20 cellular contexts compared by ENCODE assay signal in genomic region chr7:12801107-12801506, GRCh38.
DNase-seq lines count a peak whose midpoint lies in the region; ATAC-seq and TF ChIP-seq lines count a peak whose summit lies in the region.
"Had no signal": no experiment of that assay in that cellular context is flagged by ENCODE, and none has a peak within 500 bp of the region (broad histone marks: within the 10 kb centered on the region; RNA-seq: fewer than 3 reads in every experiment).

No MANE protein-coding gene starts in this region.

- no peak overlapping the region for H3K14ac ChIP-seq in IMR-90 (replicated peaks; ENCODE audit: low read depth, low read length)

- H3K27ac ChIP-seq in IMR-90 (ENCODE audit: insufficient read depth, low read length) (no peak overlapping the region), breast epithelium (peak overlapping the region; percentile 20 to 73), stomach (peak overlapping the region; percentile 36 to 73 (median 70))
- H3K27ac ChIP-seq: ascending aorta, gastrocnemius medialis, sigmoid colon had no signal

- no peaks in the 10 kb centered on the region for H3K27me3 ChIP-seq in IMR-90 (ENCODE audit: control insufficient read depth, insufficient read depth, low read length)
- no peaks in the 10 kb centered on the region for H3K27me3 ChIP-seq in breast epithelium
- H3K27me3 ChIP-seq in stomach: no peaks in the 10 kb centered on the region
- H3K27me3 ChIP-seq in H7 (ENCODE audit: control insufficient read depth, insufficient read depth, low read length): no peaks in the 10 kb centered on the region
- H3K27me3 ChIP-seq: ascending aorta, gastrocnemius medialis, sigmoid colon, uterus had no signal

- H2AK5ac ChIP-seq in IMR-90 (ENCODE audit: low read depth, low read length): no peak overlapping the region

- no peak for ATAC-seq in IMR-90 (ENCODE audit: low read depth)
- no peak for ATAC-seq in SK-N-SH treated with all-trans-retinoic acid at 6 μM for 48 hours
- ATAC-seq: activated T-cell treated with anti-CD3 and anti-CD28 coated beads, Interleukin-2, amount 50 U/mL, for 4 hours; gastrocnemius medialis; left lobe of liver had no signal

- no peak for TF ChIP-seq EP300 in stomach (IDR thresholded peaks at IDR 0.05)

- in situ Hi-C loops in IMR-90 (cut with MboI; ENCODE audit: low sequenced_read_pairs): no loop called here

- H3K4me1 ChIP-seq in IMR-90 (ENCODE audit: control insufficient read depth, insufficient read depth, low read length): no peaks in the 10 kb centered on the region
- no peaks in the 10 kb centered on the region for H3K4me1 ChIP-seq in breast epithelium
- peaks cover 6 to 23% (median 11%) of the 10 kb centered on the region in 4 donors for H3K4me1 ChIP-seq in stomach
- H3K4me1 ChIP-seq: ascending aorta, gastrocnemius medialis, uterus had no signal

- H3K56ac ChIP-seq in IMR-90 (ENCODE audit: extremely low read depth, insufficient read depth, low read length): no peak overlapping the region

- no peak overlapping the region for H4K91ac ChIP-seq in IMR-90 (ENCODE audit: insufficient read depth, low read depth, low read length)

- dilution Hi-C loops in IMR-90 (cut with HindIII; ENCODE audit: low sequenced_read_pairs, unreplicated experiment): no loop called here

- no peak overlapping the region for H4K8ac ChIP-seq in IMR-90 (ENCODE audit: low read depth in 2 of 2, low read length in 2 of 2)

- H2BK5ac ChIP-seq in IMR-90 (ENCODE audit: low read depth, low read length, poor library complexity, severe bottlenecking): no peak overlapping the region

- H3K9ac ChIP-seq in IMR-90 (ENCODE audit: low read depth, low read length): no peak overlapping the region

- TF ChIP-seq POLR2A in IMR-90 (IDR thresholded peaks at IDR 0.05; ENCODE audit: low read depth, low read length) (no peak), breast epithelium (IDR thresholded peaks at IDR 0.05) (no peak), stomach (IDR thresholded peaks at IDR 0.05) (no peak)

- H3K36me3 ChIP-seq in IMR-90 (ENCODE audit: control insufficient read depth, insufficient read depth, low read length): no peaks in the 10 kb centered on the region
- no peaks in the 10 kb centered on the region for H3K36me3 ChIP-seq in breast epithelium
- no peaks in the 10 kb centered on the region for H3K36me3 ChIP-seq in stomach
- H3K36me3 ChIP-seq in H7 (replicated peaks; ENCODE audit: control insufficient read depth, insufficient read depth, low read length): no peaks in the 10 kb centered on the region
- H3K36me3 ChIP-seq: ascending aorta, gastrocnemius medialis, sigmoid colon, uterus had no signal

- CTCF ChIA-PET in IMR-90 (lab: Yijun Ruan, JAX): no interaction called here

- no peak overlapping the region for H2AK9ac ChIP-seq in IMR-90 (replicated peaks; ENCODE audit: low read depth, low read length, poor library complexity)

- POLR2A ChIA-PET in IMR-90 (lab: Charles Lee; ENCODE audit: unreplicated experiment): no interaction called here

- H3K79me1 ChIP-seq in IMR-90 (ENCODE audit: low read depth in 1 of 2, low read length in 2 of 2): no peaks in the 10 kb centered on the region

- intact Hi-C loops in IMR-90 (cut with micrococcal nuclease) (no loop called here), breast epithelium (cut with DNase I; ENCODE audit: low total_unique reads) (no loop called here), stomach (cut with DNase I; ENCODE audit: low total_unique reads) (no loop called here)

- H2BK15ac ChIP-seq in IMR-90 (ENCODE audit: low read depth, low read length): no peak overlapping the region

- no peak for TF ChIP-seq RAD21 in IMR-90 (IDR thresholded peaks at IDR 0.05; ENCODE audit: low read length)

- WGBS in IMR-90 (ENCODE audit: extremely low coverage in 2 of 2, insufficient read length in 1 of 2), 2 experiments: no CpG with 5 or more reads among the region's 4 CpGs
- WGBS in stomach, 5 donors: 34 to 66% (median 44%) methylated on average over 4 of the region's 4 CpGs

- no peak overlapping the region for H2BK120ac ChIP-seq in IMR-90 (ENCODE audit: low read depth, low read length)

- no peak overlapping the region for H4K5ac ChIP-seq in IMR-90 (ENCODE audit: low read depth, low read length)

- DNase-seq in IMR-90 (no peak), breast epithelium (ENCODE audit: low spot score in 2 of 2) (no peak), left kidney (ENCODE audit: low read depth, low spot score) (peak; percentile 35), stomach (peak; percentile 84), glomerular visceral epithelial cell (ENCODE audit: extremely low spot score) (no peak), H7 (no peak)
- DNase-seq in stimulated activated naive CD4-positive, alpha-beta T cell (lab: John Stamatoyannopoulos, UW): no peak
- DNase-seq: activated CD4-positive, alpha-beta memory T cell treated with anti-CD3 and anti-CD28 coated beads, Interleukin-2, amount 10 ng/mL, durations not matched to agents 7 days and 5 days; activated naive CD4-positive, alpha-beta T cell treated with anti-CD3 and anti-CD28 coated beads, Interleukin-2, amount 50 U/mL, for 16 hours; activated T-cell treated with anti-CD3 and anti-CD28 coated beads, Interleukin-2, amount 50 U/mL, for 4 hours; EL; gastrocnemius medialis; NCI-H345; sigmoid colon; stimulated activated CD4-positive, alpha-beta T cell treated with anti-CD3 and anti-CD28 coated beads, Interleukin-2, amount 100 ng/mL, for 24 hours; T-helper 1 cell; uterus had no signal

- TF ChIP-seq CTCF in IMR-90 (conservative IDR thresholded peaks at IDR 0.05; ENCODE audit: low read depth, low read length) (no peak), breast epithelium (IDR thresholded peaks at IDR 0.05) (no peak), stomach (IDR thresholded peaks at IDR 0.05) (no peak)

- no peaks in the 10 kb centered on the region for H3K9me1 ChIP-seq in IMR-90 (ENCODE audit: insufficient read depth, low read length)

- H3K4me2 ChIP-seq in IMR-90 (ENCODE audit: low read depth, low read length): no peak overlapping the region

- no peaks in the 10 kb centered on the region for H4K20me1 ChIP-seq in IMR-90 (ENCODE audit: insufficient read depth, low read length)

- no peak overlapping the region for H3K4ac ChIP-seq in IMR-90 (ENCODE audit: low read depth, low read length)

- no peak overlapping the region for H3K18ac ChIP-seq in IMR-90 (ENCODE audit: low read depth, low read length)

- no peak overlapping the region for H3K23ac ChIP-seq in IMR-90 (ENCODE audit: low read depth, low read length)

- no TSS peak for BruUV-seq in IMR-90 (replicated peaks; lab: Mats Ljungman, UMichigan)

- no peak overlapping the region for H2AFZ ChIP-seq in IMR-90 (replicated peaks; ENCODE audit: low read length, poor library complexity)

- H3K9me3 ChIP-seq in IMR-90 (ENCODE audit: control insufficient read depth, insufficient read depth, low read length) (no peaks in the 10 kb centered on the region), breast epithelium (no peaks in the 10 kb centered on the region), stomach (no peaks in the 10 kb centered on the region)
- H3K9me3 ChIP-seq: ascending aorta, gastrocnemius medialis, sigmoid colon, uterus had no signal

- no peak overlapping the region for H2BK20ac ChIP-seq in IMR-90 (ENCODE audit: low read depth, low read length)

- H3K4me3 ChIP-seq in IMR-90 (ENCODE audit: insufficient read depth, low read depth, low read length): no peak overlapping the region
- H3K4me3 ChIP-seq in breast epithelium: no peak overlapping the region
- no peak overlapping the region for H3K4me3 ChIP-seq in stomach
- no peak overlapping the region for H3K4me3 ChIP-seq in H7 (ENCODE audit: insufficient read depth, low read depth, low read length)
- H3K4me3 ChIP-seq: ascending aorta, gastrocnemius medialis, sigmoid colon, uterus had no signal

TF ChIP-seq in IMR-90, 13 proteins besides CTCF, POLR2A, EP300 and RAD21:
- no peak for TF ChIP-seq MXI1 (IDR thresholded peaks at IDR 0.05; ENCODE audit: borderline replicate concordance, low read depth, low read length)
- TF ChIP-seq CEBPB (IDR thresholded peaks at IDR 0.05; ENCODE audit: low read depth, low read length): peak; percentile 31; the same call in 1 of the 2 replicates

TF ChIP-seq in SK-N-SH treated with all-trans-retinoic acid at 6 μM for 48 hours, 23 proteins besides CTCF, POLR2A, EP300 and RAD21 (continues in another document):
- TF ChIP-seq SNAI2 (CRISPR knock-in tag; IDR thresholded peaks at IDR 0.05) (no peak), CSRNP3 (CRISPR knock-in tag; IDR thresholded peaks at IDR 0.05) (no peak), POU6F1 (CRISPR knock-in tag; IDR thresholded peaks at IDR 0.05; ENCODE audit: borderline replicate concordance, low read depth) (no peak), ISL1 (CRISPR knock-in tag; IDR thresholded peaks at IDR 0.05) (no peak)

Comparison
In these comparisons a context has a peak if more than half of its experiments do, and no peak if none do; other contexts are left out.
1. DNase-seq: peak in left kidney (single experiment) and stomach (single experiment); none in IMR-90 (single experiment), breast epithelium (0 of 2), glomerular visceral epithelial cell (single experiment), stimulated activated naive CD4-positive, alpha-beta T cell (0 of 6) and H7 (single experiment).